ENCODE assay signal across 9 cellular contexts in the genomic region with DNA sequence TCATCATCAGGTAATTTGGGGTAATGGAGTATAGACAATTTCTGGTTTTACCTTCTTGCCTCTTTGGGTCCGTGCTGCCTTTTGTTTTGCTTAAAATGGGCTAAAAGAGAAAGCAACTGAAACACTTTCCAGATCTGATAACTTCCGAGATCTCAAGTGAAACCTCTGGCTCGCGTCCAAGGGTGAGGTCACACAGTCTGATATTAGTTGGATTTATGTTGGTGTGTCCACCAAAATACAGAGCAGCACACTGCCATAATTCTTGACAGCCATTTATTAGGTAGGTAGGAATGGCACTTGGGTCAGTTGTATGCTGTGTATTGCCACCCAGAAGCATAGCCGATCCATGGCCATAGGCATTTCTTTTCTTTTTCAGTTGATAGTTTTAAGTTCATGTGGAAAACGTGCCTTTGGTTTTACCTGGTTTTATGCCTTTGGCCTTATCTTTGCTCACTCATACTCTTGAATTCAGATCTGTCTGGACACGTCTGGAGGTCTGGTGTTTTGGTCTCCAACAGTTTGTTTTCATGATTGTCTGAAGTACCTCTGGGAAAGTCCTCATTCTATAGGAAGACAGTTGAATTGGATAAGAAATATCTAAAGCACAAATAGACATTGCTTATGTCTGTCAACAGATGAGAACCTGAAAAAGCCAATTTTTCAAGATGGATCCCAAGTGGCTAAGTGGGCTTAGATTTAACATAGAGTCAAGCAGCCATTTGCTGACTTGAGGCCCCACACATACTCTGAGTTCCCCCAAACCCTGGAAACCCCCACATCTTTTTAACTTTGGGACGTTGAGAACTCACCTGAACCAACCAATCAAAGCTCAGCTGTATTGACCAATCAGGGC.
A peak's percentile ranks its signal among the peaks of the same experiment; 100 is the strongest.
DNase-seq lines count a peak whose midpoint lies in the region; ATAC-seq and TF ChIP-seq lines count a peak whose summit lies in the region.
"Had no signal": no experiment of that assay in that cellular context is flagged by ENCODE, and none has a peak within 500 bp of the region (broad histone marks: within the 10 kb centered on the region; RNA-seq: fewer than 3 reads in every experiment).

No MANE protein-coding gene starts in this region.

- 73 to 78% methylated on average over 6 to 8 of the region's 8 CpGs for WGBS in endodermal cell (ENCODE audit: insufficient coverage in 1 of 2, insufficient read length in 1 of 2), 2 experiments

- peaks cover 1% of the 10 kb centered on the region for H3K27me3 Mint-ChIP-seq in activated CD4-positive, alpha-beta T cell treated with anti-CD3 and anti-CD28 coated beads for 36 hours
- H3K27me3 Mint-ChIP-seq in endodermal cell (ENCODE audit: insufficient read depth), result no peaks in the 10 kb centered on the region

- peaks cover 25% of the 10 kb centered on the region for H3K4me1 Mint-ChIP-seq in activated CD4-positive, alpha-beta T cell treated with anti-CD3 and anti-CD28 coated beads for 36 hours
- H3K4me1 Mint-ChIP-seq in endodermal cell, result peaks cover 46% of the 10 kb centered on the region

- peaks cover 84% of the 10 kb centered on the region for H3K36me3 ChIP-seq in endodermal cell (ENCODE audit: control insufficient read depth, insufficient read depth, low read length)

- peaks cover 18% of the 10 kb centered on the region for H3K4me1 ChIP-seq in endodermal cell (ENCODE audit: control insufficient read depth, insufficient read depth, low read length)

- CTCF ChIA-PET in activated CD4-positive, alpha-beta T cell treated with anti-CD3 and anti-CD28 coated beads for 36 hours (lab: Charles Lee), result no interaction called here

- no peaks in the 10 kb centered on the region for H3K9me3 Mint-ChIP-seq in activated CD4-positive, alpha-beta T cell treated with anti-CD3 and anti-CD28 coated beads for 36 hours (ENCODE audit: low read depth)
- H3K9me3 Mint-ChIP-seq in endodermal cell, result no peaks in the 10 kb centered on the region

- H3K9me3 ChIP-seq in endodermal cell (ENCODE audit: control insufficient read depth, low read length), result no peaks in the 10 kb centered on the region

- DNase-seq in DMS 273 (lab: John Stamatoyannopoulos, UW; ENCODE audit: unreplicated experiment) (peak; percentile 84), DMS 273 treated with DMSO at 0.1 percent for 48 hours (lab: John Stamatoyannopoulos, UW) (no peak), fibroblast of villous mesenchyme (ENCODE audit: low read depth) (peak; percentile 39), GM03348 (ENCODE audit: low spot score) (no peak), endodermal cell (no peak)
- peak; percentile 84 for DNase-seq in activated CD4-positive, alpha-beta T cell treated with anti-CD3 and anti-CD28 coated beads for 36 hours
- peak; percentile 40 to 62 for DNase-seq in stimulated activated CD4-positive, alpha-beta T cell treated with anti-CD3 and anti-CD28 coated beads, Interleukin-4, amount 100 ng/mL, for 48 hours (ENCODE audit: low read depth in 2 of 2)

- TF ChIP-seq CTCF in fibroblast of villous mesenchyme (IDR thresholded peaks at IDR 0.05; ENCODE audit: insufficient read depth, low read depth, low read length) (no peak), endodermal cell (conservative IDR thresholded peaks at IDR 0.05) (no peak)

- peak; percentile 39 for ATAC-seq in activated CD4-positive, alpha-beta T cell treated with anti-CD3 and anti-CD28 coated beads for 36 hours
- ATAC-seq in HG02588 (IDR thresholded peaks at IDR 0.05; ENCODE audit: unreplicated experiment), result no peak

- no peaks in the 10 kb centered on the region for H3K27me3 ChIP-seq in endodermal cell (ENCODE audit: control insufficient read depth, insufficient read depth, low read length, poor library complexity, severe bottlenecking)

- H3K4me3 ChIP-seq in fibroblast of villous mesenchyme (ENCODE audit: low read depth, low read length) (no peak overlapping the region), endodermal cell (ENCODE audit: low read length) (no peak overlapping the region)

- intact Hi-C loops in activated CD4-positive, alpha-beta T cell treated with anti-CD3 and anti-CD28 coated beads for 36 hours (cut with DNase I, micrococcal nuclease), result no loop called here

- H3K4me3 Mint-ChIP-seq in activated CD4-positive, alpha-beta T cell treated with anti-CD3 and anti-CD28 coated beads for 36 hours, result peak overlapping the region; percentile 56
- H3K4me3 Mint-ChIP-seq in endodermal cell, result no peak overlapping the region

- POLR2A ChIA-PET in activated CD4-positive, alpha-beta T cell treated with anti-CD3 and anti-CD28 coated beads for 36 hours (lab: Charles Lee), result no interaction called here

- no peak overlapping the region for H3K27ac ChIP-seq in endodermal cell (ENCODE audit: low read depth, low read length)
- H3K27ac ChIP-seq: 22Rv1 had no signal

- H3K9ac ChIP-seq in endodermal cell (ENCODE audit: extremely low read depth, low read length, poor library complexity, severe bottlenecking), result no peak overlapping the region

- peaks cover 2% of the 10 kb centered on the region for H3K36me3 Mint-ChIP-seq in activated CD4-positive, alpha-beta T cell treated with anti-CD3 and anti-CD28 coated beads for 36 hours (ENCODE audit: low read depth)
- H3K36me3 Mint-ChIP-seq in endodermal cell (ENCODE audit: low read depth), result peaks cover 54% of the 10 kb centered on the region

- H3K27ac Mint-ChIP-seq in activated CD4-positive, alpha-beta T cell treated with anti-CD3 and anti-CD28 coated beads for 36 hours, result peak overlapping the region; percentile 35
- H3K27ac Mint-ChIP-seq in endodermal cell, result no peak overlapping the region

Comparison
In these comparisons a context has a peak if more than half of its experiments do, and no peak if none do; other contexts are left out.
1. DNase-seq: peak in DMS 273 (single experiment), activated CD4-positive, alpha-beta T cell treated with anti-CD3 and anti-CD28 coated beads for 36 hours (single experiment), fibroblast of villous mesenchyme (single experiment) and stimulated activated CD4-positive, alpha-beta T cell treated with anti-CD3 and anti-CD28 coated beads, Interleukin-4, amount 100 ng/mL, for 48 hours (2 of 2); none in DMS 273 treated with DMSO at 0.1 percent for 48 hours (single experiment), GM03348 (single experiment) and endodermal cell (single experiment).